In the genomic region with DNA sequence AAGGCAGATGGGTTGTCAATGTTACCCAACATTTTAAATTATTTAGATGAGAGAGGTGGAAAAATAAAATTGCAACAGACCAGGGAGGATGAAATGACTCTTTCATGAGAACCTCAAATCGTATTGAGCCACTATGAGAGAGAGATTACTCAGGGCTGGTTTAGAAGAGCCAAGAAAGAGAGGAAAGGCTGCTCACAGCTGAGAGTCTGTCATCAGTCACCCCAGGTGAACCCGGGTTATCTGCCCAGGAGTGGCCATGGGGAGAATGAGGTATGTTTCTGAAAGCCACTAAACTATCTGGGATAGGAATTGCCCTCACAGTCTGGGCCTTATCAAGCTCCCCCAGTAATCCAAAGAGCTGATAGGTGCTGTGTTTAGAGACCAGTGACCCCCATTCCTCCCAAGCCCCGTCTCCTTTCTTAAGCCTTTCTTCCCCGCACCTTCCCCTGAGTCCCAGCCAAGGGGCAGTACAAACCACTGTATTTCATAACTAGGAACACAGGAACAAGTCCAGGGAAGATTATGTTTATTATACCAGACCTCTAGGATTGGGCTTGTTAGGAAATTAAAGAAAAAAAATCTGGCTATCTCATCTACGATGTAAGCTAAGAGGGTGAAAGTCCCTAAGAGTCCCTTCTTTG, we compare ENCODE assay signal across 1 cellular context.
TF ChIP-seq lines count a peak whose summit lies in the region.

No MANE protein-coding gene starts in this region.

TF ChIP-seq in K562, 482 proteins besides CTCF, POLR2A, EP300 and RAD21 (continued from another document):
- TF ChIP-seq, protein P1, sequence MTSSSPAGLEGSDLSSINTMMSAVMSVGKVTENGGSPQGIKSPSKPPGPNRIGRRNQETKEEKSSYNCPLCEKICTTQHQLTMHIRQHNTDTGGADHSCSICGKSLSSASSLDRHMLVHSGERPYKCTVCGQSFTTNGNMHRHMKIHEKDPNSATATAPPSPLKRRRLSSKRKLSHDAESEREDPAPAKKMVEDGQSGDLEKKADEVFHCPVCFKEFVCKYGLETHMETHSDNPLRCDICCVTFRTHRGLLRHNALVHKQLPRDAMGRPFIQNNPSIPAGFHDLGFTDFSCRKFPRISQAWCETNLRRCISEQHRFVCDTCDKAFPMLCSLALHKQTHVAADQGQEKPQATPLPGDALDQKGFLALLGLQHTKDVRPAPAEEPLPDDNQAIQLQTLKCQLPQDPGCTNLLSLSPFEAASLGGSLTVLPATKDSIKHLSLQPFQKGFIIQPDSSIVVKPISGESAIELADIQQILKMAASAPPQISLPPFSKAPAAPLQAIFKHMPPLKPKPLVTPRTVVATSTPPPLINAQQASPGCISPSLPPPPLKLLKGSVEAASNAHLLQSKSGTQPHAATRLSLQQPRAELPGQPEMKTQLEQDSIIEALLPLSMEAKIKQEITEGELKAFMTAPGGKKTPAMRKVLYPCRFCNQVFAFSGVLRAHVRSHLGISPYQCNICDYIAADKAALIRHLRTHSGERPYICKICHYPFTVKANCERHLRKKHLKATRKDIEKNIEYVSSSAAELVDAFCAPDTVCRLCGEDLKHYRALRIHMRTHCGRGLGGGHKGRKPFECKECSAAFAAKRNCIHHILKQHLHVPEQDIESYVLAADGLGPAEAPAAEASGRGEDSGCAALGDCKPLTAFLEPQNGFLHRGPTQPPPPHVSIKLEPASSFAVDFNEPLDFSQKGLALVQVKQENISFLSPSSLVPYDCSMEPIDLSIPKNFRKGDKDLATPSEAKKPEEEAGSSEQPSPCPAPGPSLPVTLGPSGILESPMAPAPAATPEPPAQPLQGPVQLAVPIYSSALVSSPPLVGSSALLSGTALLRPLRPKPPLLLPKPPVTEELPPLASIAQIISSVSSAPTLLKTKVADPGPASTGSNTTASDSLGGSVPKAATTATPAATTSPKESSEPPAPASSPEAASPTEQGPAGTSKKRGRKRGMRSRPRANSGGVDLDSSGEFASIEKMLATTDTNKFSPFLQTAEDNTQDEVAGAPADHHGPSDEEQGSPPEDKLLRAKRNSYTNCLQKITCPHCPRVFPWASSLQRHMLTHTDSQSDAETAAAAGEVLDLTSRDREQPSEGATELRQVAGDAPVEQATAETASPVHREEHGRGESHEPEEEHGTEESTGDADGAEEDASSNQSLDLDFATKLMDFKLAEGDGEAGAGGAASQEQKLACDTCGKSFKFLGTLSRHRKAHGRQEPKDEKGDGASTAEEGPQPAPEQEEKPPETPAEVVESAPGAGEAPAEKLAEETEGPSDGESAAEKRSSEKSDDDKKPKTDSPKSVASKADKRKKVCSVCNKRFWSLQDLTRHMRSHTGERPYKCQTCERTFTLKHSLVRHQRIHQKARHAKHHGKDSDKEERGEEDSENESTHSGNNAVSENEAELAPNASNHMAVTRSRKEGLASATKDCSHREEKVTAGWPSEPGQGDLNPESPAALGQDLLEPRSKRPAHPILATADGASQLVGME (CRISPR knock-in tag; IDR thresholded peaks at IDR 0.05) = no peak
- TF ChIP-seq ZNF445 (CRISPR knock-in tag; IDR thresholded peaks at IDR 0.05; ENCODE audit: low read depth) (no peak), POLR3A (IDR thresholded peaks at IDR 0.05; ENCODE audit: borderline replicate concordance, extremely low read depth, insufficient read depth, insufficient read length) (no peak), ZKSCAN3 (CRISPR knock-in tag; IDR thresholded peaks at IDR 0.05) (no peak), NR3C1 (CRISPR knock-in tag; IDR thresholded peaks at IDR 0.05) (no peak), ZNF764 (CRISPR knock-in tag; IDR thresholded peaks at IDR 0.05; ENCODE audit: low read depth) (no peak), ZNF79 (CRISPR knock-in tag; IDR thresholded peaks at IDR 0.05; ENCODE audit: low read depth) (no peak), CBFA2T3 (IDR thresholded peaks at IDR 0.05) (peak; percentile 46), EHMT2 (IDR thresholded peaks at IDR 0.05) (no peak), CBFA2T2 (conservative IDR thresholded peaks at IDR 0.05) (0 out of 2 replicates have a peak, but pooled peaks have one; percentile 15), NFIX (CRISPR knock-in tag; IDR thresholded peaks at IDR 0.05; ENCODE audit: low read depth) (no peak), TCF7 (IDR thresholded peaks at IDR 0.05; ENCODE audit: borderline replicate concordance) (no peak), EGR1 (conservative IDR thresholded peaks at IDR 0.05) (no peak), L3MBTL2 (IDR thresholded peaks at IDR 0.05) (no peak), ZSCAN32 (CRISPR knock-in tag; IDR thresholded peaks at IDR 0.05) (no peak), ARID1B (IDR thresholded peaks at IDR 0.05) (peak; percentile 22; the same call in 1 of the 2 replicates), TRIM24 (IDR thresholded peaks at IDR 0.05) (no peak), BHLHE40 (IDR thresholded peaks at IDR 0.05; ENCODE audit: low read length) (no peak), RAD51 (IDR thresholded peaks at IDR 0.05; ENCODE audit: borderline replicate concordance, low read depth) (no peak), HEY1 (CRISPR knock-in tag; IDR thresholded peaks at IDR 0.05; ENCODE audit: borderline replicate concordance) (no peak), SMAD3 (CRISPR knock-in tag; conservative IDR thresholded peaks at IDR 0.05) (no peak)
- TF ChIP-seq, protein P2, sequence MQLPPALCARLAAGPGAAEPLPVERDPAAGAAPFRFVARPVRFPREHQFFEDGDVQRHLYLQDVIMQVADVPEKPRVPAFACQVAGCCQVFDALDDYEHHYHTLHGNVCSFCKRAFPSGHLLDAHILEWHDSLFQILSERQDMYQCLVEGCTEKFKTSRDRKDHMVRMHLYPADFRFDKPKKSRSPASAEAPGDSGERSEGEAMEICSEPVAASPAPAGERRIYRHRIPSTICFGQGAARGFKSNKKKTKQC (CRISPR knock-in tag; IDR thresholded peaks at IDR 0.05) = no peak
